Comparison of ENCODE assay signal across 8 cellular contexts in the genomic region with DNA sequence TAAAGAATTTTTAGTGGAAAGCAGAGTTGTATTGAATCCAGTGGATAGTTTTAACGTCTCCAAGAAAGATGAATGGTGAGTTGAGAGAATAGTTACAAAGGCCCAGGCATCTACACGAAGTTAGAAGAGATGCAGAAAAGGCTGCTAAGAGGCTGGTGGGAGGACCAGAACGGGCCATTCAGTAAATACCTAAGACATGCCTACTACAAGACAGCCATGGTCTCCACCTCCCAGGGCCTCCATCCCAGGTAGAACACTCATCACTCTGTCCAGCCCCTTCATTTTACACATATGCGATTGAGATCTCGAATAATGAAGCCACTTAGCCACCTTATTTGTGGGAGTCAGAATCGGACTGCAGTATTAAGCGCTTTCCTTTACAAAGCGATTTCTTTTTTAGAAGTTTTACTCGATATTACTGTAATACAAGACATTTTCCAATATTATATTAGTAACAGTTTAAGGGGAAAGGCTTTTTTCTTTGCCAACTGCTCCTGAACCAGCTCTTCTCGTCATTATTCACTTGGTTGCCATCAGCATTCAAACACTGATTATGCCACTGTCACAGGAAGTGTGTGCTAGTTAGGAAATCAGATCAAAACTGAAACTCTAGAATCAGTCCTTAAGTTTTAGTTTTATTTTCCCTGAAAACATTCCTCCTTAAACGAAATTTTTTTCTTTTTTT. TPM values are rescaled to one million over a fixed set of nuclear protein-coding genes. Genes with fewer than 3 reads are reported as not detected.
DNase-seq lines count a peak whose midpoint lies in the region; ATAC-seq and TF ChIP-seq lines count a peak whose summit lies in the region.

No MANE protein-coding gene starts in this region.

- intact Hi-C loops in psoas muscle (cut with DNase I): no loop called here

- DNase-seq in SJCRH30: no peak
- DNase-seq in epithelial cell of esophagus (ENCODE audit: low read depth): peak; percentile 51
- no peak for DNase-seq in psoas muscle
- no peak for DNase-seq in occipital lobe (lab: John Stamatoyannopoulos, UW)

- 0 out of 2 replicates have a peak, but pooled peaks cover 3% of the 10 kb centered on the region for H3K36me3 ChIP-seq in SJCRH30
- H3K36me3 ChIP-seq in psoas muscle (ENCODE audit: insufficient read depth in 1 of 2, low read depth in 1 of 2): no peaks in the 10 kb centered on the region

- H3K27ac ChIP-seq in SJCRH30 (no peak overlapping the region), psoas muscle (peak overlapping the region; percentile 100)

- H3K9me3 ChIP-seq in SJCRH30 (replicated peaks) (no peaks in the 10 kb centered on the region), psoas muscle (no peaks in the 10 kb centered on the region)

- peaks cover 12% of the 10 kb centered on the region for H3K4me1 ChIP-seq in SJCRH30
- peaks cover 43% of the 10 kb centered on the region for H3K4me1 ChIP-seq in psoas muscle

- H3K4me3 ChIP-seq in GM08714 (ENCODE audit: low read length) (peak overlapping the region; percentile 89; the same call in 1 of the 2 replicates), SJCRH30 (peak overlapping the region; percentile 93; the same call in 1 of the 2 replicates), epithelial cell of esophagus (ENCODE audit: low read length) (peak overlapping the region; percentile 88), psoas muscle (peak overlapping the region; percentile 100)

- TF ChIP-seq CTCF in epithelial cell of esophagus (IDR thresholded peaks at IDR 0.05; ENCODE audit: insufficient read depth, low read depth, low read length, missing control alignments) (no peak), psoas muscle (IDR thresholded peaks at IDR 0.05) (no peak)

- ATAC-seq in psoas muscle (no peak), GM18517 (IDR thresholded peaks at IDR 0.05; ENCODE audit: unreplicated experiment) (no peak), GM21529 (IDR thresholded peaks at IDR 0.05; ENCODE audit: unreplicated experiment) (no peak), GM21786 (IDR thresholded peaks at IDR 0.05; ENCODE audit: unreplicated experiment) (no peak)

- H3K27me3 ChIP-seq in SJCRH30 (no peaks in the 10 kb centered on the region), psoas muscle (ENCODE audit: insufficient read depth in 3 of 3, low read length in 2 of 3) (no peaks in the 10 kb centered on the region)

- 56 to 67% (median 59%) methylated on average over 11 of the region's 11 CpGs for WGBS in psoas muscle, 3 donors

RNA-seq across cellular contexts. Expression of a gene that starts 1.6 kb away (rescaled TPM):
- 99.1 and 104 TPM in 2 replicates for total RNA-seq in SJCRH30 (2014; rRNA removed; shearing (Covaris generic))
- 100 to 1,000 TPM; 112 to 146 (median 135) TPM for total RNA-seq in psoas muscle
- 100 to 1,000 TPM; 150 to 202 (median 177) TPM for polyA plus RNA-seq in psoas muscle
- 75.6 TPM for total RNA-seq in occipital lobe

RNA-seq across cellular contexts. Expression of a gene that starts 6.9 kb away (rescaled TPM):
- 15.4 and 16.4 TPM in 2 replicates for total RNA-seq in SJCRH30 (2014; rRNA removed; shearing (Covaris generic))
- total RNA-seq in psoas muscle: 10 to 100 TPM in 2 of 4 donors, 1 to 10 TPM in 2; 1.9 to 17.3 (median 11.0) TPM
- polyA plus RNA-seq in psoas muscle: 1 to 10 TPM; 1.7 to 4.1 (median 2.2) TPM
- 2.0 TPM for total RNA-seq in occipital lobe
